ENCODE assay signal across 8 cellular contexts in the genomic region with DNA sequence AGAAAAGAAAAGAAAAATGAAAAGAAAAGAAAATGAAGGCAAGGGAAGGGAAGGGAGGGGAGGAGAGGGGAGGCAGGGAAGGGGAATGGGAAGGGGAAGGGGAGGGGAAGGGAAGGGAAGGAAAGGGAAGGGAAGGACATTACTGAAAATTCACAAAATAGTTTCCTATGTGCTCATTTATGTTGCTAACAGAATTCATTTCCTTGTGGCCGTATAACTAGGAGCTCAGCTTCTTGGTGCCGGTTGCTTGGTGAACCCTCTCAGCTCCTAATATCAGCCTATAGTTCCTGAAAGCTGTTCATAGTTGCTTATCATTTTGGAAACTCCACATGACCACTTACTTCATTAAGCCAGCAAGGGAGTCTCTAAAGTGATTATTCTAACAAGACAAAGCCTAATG.
"Had no signal": no experiment of that assay in that cellular context is flagged by ENCODE, and none has a peak within 500 bp of the region (broad histone marks: within the 10 kb centered on the region; RNA-seq: fewer than 3 reads in every experiment).

No MANE protein-coding gene starts in this region.

- DNase-seq: GDM1, GF-D8 had no signal

- ATAC-seq: GM12878 had no signal

- H3K4me3 ChIP-seq: GM12878 had no signal

- FAIRE-seq: G401.6, GM12878, GM12891, GM12892, GM18507, GM19239 had no signal
